ENCODE assay signal across 21 cellular contexts in the genomic region with DNA sequence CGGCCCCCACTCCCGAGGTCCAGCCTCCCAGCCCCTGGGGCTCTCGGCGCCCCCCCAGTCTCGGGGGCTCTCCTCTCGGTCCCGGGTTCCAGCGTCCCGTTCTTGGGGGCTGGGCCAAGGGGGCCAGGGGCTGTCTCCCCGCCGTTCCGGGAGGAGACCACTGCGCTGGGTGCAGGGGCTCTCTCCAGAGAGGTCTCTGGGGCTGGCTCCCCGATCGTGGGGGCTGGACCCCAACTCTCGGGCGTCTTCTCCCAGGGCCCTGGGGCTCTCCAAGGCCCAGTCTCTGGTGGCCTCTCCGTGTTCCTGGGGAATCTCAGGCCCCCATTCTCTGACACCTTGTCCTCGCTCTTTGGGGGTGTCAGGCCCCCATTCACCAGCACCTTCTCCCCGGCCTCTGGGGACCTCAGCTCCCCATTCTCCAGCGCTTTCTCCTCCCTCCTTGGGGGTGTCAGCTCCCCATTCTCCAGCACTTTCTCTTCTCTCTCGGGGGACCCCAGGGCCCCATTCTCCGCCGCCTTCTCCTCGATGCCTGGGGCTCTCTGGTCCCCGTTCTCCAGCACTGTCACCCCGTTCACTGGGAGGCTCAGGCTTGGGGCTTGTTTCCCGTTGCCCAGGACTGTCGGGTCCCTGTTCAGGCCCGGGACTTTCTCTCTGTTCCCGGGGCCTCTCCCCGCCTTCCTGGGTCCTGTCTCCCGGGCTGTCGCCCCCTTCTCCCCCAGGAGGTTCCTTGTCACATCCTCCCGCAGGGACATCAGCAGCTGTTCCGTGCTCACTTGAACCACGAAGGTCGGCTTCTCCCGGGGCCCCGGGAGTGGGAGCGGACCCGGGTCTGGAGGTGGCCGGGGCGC. TPM values are rescaled to one million over a fixed set of nuclear protein-coding genes. Genes with fewer than 3 reads are reported as not detected.
DNase-seq lines count a peak whose midpoint lies in the region; ATAC-seq, FAIRE-seq and TF ChIP-seq lines count a peak whose summit lies in the region.
"Had no signal": no experiment of that assay in that cellular context is flagged by ENCODE, and none has a peak within 500 bp of the region (broad histone marks: within the 10 kb centered on the region; RNA-seq: fewer than 3 reads in every experiment).

No MANE protein-coding gene starts in this region.

- H3K36me3 Mint-ChIP-seq in stimulated activated naive CD8-positive, alpha-beta T cell treated with anti-CD3 and anti-CD28 coated beads, Interleukin-15, Interleukin-2, amounts not matched to agents 100 ng/mL and 50 ng/mL, for 24 hours (ENCODE audit: low read depth) = no peaks in the 10 kb centered on the region

- H3K9me3 ChIP-seq in endothelial cell of umbilical vein (replicated peaks; ENCODE audit: control insufficient read depth, insufficient read depth, low read length) (no peaks in the 10 kb centered on the region), adrenal gland (replicated peaks in 1 of 3) (no peaks in the 10 kb centered on the region)
- H3K9me3 ChIP-seq: testis had no signal

- 54 to 76% (median 63%) methylated on average over 18 to 44 of the region's 44 CpGs for WGBS in adrenal gland, 4 donors

- no peak for DNase-seq in stimulated activated naive CD8-positive, alpha-beta T cell treated with anti-CD3 and anti-CD28 coated beads, Interleukin-15, Interleukin-2, amounts not matched to agents 100 U/mL and 50 U/mL, for 24 hours
- DNase-seq in endothelial cell of umbilical vein (ENCODE audit: low read depth, low spot score) = no peak
- DNase-seq in mucosa of gallbladder (ENCODE audit: low spot score) = no peak
- DNase-seq in adrenal gland = no peak
- DNase-seq: activated CD4-positive, alpha-beta T cell treated with anti-CD3 and anti-CD28 coated beads, Interleukin-2, amount 10 ng/mL, durations not matched to agents 7 days and 5 days; activated naive CD4-positive, alpha-beta T cell treated with Interleukin-2 at 50 U/mL for 16 hours; foreskin keratinocyte; left colon; NCI-H1694; NK-92 treated with Interleukin-12 subunit alpha and Interleukin-12 subunit beta, amount 100 ng/mL, for 24 hours; stimulated activated CD4-positive, alpha-beta T cell treated with anti-CD3 and anti-CD28 coated beads, Interleukin-2, amount 100 ng/mL, for 48 hours; testis had no signal

- H4K20me1 ChIP-seq in endothelial cell of umbilical vein (replicated peaks; ENCODE audit: control insufficient read depth, extremely low read depth, insufficient read depth, low read length) = no peaks in the 10 kb centered on the region

- dilution Hi-C loops in endothelial cell of umbilical vein (cut with MboI; ENCODE audit: extremely low pct_ligation_motif_present, low sequenced_read_pairs) = no loop called here

- no peak for ATAC-seq in stimulated activated naive CD8-positive, alpha-beta T cell treated with anti-CD3 and anti-CD28 coated beads, Interleukin-15, Interleukin-2, amounts not matched to agents 100 U/mL and 50 U/mL, for 24 hours
- ATAC-seq in GM18858 (IDR thresholded peaks at IDR 0.05; ENCODE audit: unreplicated experiment) = no peak
- ATAC-seq: foreskin keratinocyte, left colon had no signal

- H3K36me3 ChIP-seq in endothelial cell of umbilical vein (ENCODE audit: control insufficient read depth in 2 of 2, extremely low read depth in 1 of 2, insufficient read depth in 2 of 2, low read length in 2 of 2) = no peaks in the 10 kb centered on the region
- no peaks in the 10 kb centered on the region for H3K36me3 ChIP-seq in adrenal gland (replicated peaks in 1 of 2)

- no peak for TF ChIP-seq CTCF in endothelial cell of umbilical vein (IDR thresholded peaks at IDR 0.05; ENCODE audit: extremely low read depth in 1 of 2, insufficient read depth in 1 of 2, low read depth in 1 of 2, low read length in 2 of 2)
- TF ChIP-seq CTCF in adrenal gland (IDR thresholded peaks at IDR 0.05) = no peak

- BruUV-seq in endothelial cell of umbilical vein (replicated peaks; lab: Mats Ljungman, UMichigan) = no TSS peak

- peak overlapping the region; percentile 35 for H3K4me3 Mint-ChIP-seq in stimulated activated naive CD8-positive, alpha-beta T cell treated with anti-CD3 and anti-CD28 coated beads, Interleukin-15, Interleukin-2, amounts not matched to agents 100 ng/mL and 50 ng/mL, for 24 hours
- H3K4me3 Mint-ChIP-seq: activated CD4-positive, alpha-beta T cell treated with anti-CD3 and anti-CD28 coated beads, Interleukin-2, amount 10 ng/mL, durations not matched to agents 7 days and 5 days had no signal

- H3K4me1 ChIP-seq in endothelial cell of umbilical vein (ENCODE audit: control insufficient read depth, extremely low read depth, insufficient read depth, low read length) (peaks cover 11% of the 10 kb centered on the region), adrenal gland (replicated peaks in 1 of 2) (peaks cover 11 to 14% of the 10 kb centered on the region in 2 donors)
- H3K4me1 ChIP-seq: foreskin keratinocyte had no signal

- H3K9me1 ChIP-seq in endothelial cell of umbilical vein (replicated peaks; ENCODE audit: control insufficient read depth, extremely low read depth, insufficient read depth, low read length) = no peaks in the 10 kb centered on the region

- TF ChIP-seq POLR2A in endothelial cell of umbilical vein (IDR thresholded peaks at IDR 0.05; ENCODE audit: low read depth, low read length) (no peak), adrenal gland (IDR thresholded peaks at IDR 0.05) (no peak)

- peaks cover 16% of the 10 kb centered on the region for H3K4me1 Mint-ChIP-seq in stimulated activated naive CD8-positive, alpha-beta T cell treated with anti-CD3 and anti-CD28 coated beads, Interleukin-15, Interleukin-2, amounts not matched to agents 100 ng/mL and 50 ng/mL, for 24 hours (ENCODE audit: low read depth)

- intact Hi-C loops in endothelial cell of umbilical vein (cut with micrococcal nuclease) (no loop called here), adrenal gland (cut with DNase I) (no loop called here)

- H3K9ac ChIP-seq in endothelial cell of umbilical vein (replicated peaks; ENCODE audit: extremely low read depth, insufficient read depth, low read length) = no peak overlapping the region

- no peaks in the 10 kb centered on the region for H3K9me3 Mint-ChIP-seq in stimulated activated naive CD8-positive, alpha-beta T cell treated with anti-CD3 and anti-CD28 coated beads, Interleukin-15, Interleukin-2, amounts not matched to agents 100 ng/mL and 50 ng/mL, for 24 hours
- H3K9me3 Mint-ChIP-seq: activated CD4-positive, alpha-beta T cell treated with anti-CD3 and anti-CD28 coated beads, Interleukin-2, amount 10 ng/mL, durations not matched to agents 7 days and 5 days had no signal

- FAIRE-seq in endothelial cell of umbilical vein (lab: Jason Lieb, UNC) = no peak
- FAIRE-seq: astrocyte, colon, HTR-8/SVneo had no signal

- no peak overlapping the region for H3K4me2 ChIP-seq in endothelial cell of umbilical vein (ENCODE audit: insufficient read depth, low read length)

- peaks cover 18% of the 10 kb centered on the region for H3K27me3 Mint-ChIP-seq in stimulated activated naive CD8-positive, alpha-beta T cell treated with anti-CD3 and anti-CD28 coated beads, Interleukin-15, Interleukin-2, amounts not matched to agents 100 ng/mL and 50 ng/mL, for 24 hours

- H3K79me2 ChIP-seq in endothelial cell of umbilical vein (ENCODE audit: control insufficient read depth, insufficient read depth, low read length) = no peaks in the 10 kb centered on the region

- H3K27ac ChIP-seq in endothelial cell of umbilical vein (ENCODE audit: insufficient read depth, low read depth, low read length) (no peak overlapping the region), adrenal gland (no peak overlapping the region)
- H3K27ac ChIP-seq: foreskin keratinocyte, testis had no signal

- no peak overlapping the region for H3K4me3 ChIP-seq in endothelial cell of umbilical vein (replicated peaks in 1 of 3; ENCODE audit: insufficient read depth in 1 of 3, low read depth in 1 of 3, low read length in 3 of 3)
- no peak overlapping the region for H3K4me3 ChIP-seq in adrenal gland
- H3K4me3 ChIP-seq: testis had no signal

- peaks cover 2 to 7% of the 10 kb centered on the region in 2 experiments for H3K27me3 ChIP-seq in endothelial cell of umbilical vein (ENCODE audit: control insufficient read depth in 2 of 2, insufficient read depth in 2 of 2, low read length in 2 of 2)
- H3K27me3 ChIP-seq in adrenal gland = no peaks in the 10 kb centered on the region
- H3K27me3 ChIP-seq: testis had no signal

- H3K27ac Mint-ChIP-seq in stimulated activated naive CD8-positive, alpha-beta T cell treated with anti-CD3 and anti-CD28 coated beads, Interleukin-15, Interleukin-2, amounts not matched to agents 100 ng/mL and 50 ng/mL, for 24 hours = no peak overlapping the region
- H3K27ac Mint-ChIP-seq: activated CD4-positive, alpha-beta T cell treated with anti-CD3 and anti-CD28 coated beads, Interleukin-2, amount 10 ng/mL, durations not matched to agents 7 days and 5 days had no signal

- CTCF ChIA-PET in endothelial cell of umbilical vein (lab: Charles Lee) = interaction anchor here (3.2 kb wide), 1 partner anchor 8 kb away, joined by 14 read pairs; no protein-coding TSS in a partner anchor

- POLR2A ChIA-PET in endothelial cell of umbilical vein (lab: Charles Lee) = no interaction called here

- H2AFZ ChIP-seq in endothelial cell of umbilical vein (ENCODE audit: low read depth, low read length) = no peak overlapping the region

RNA-seq across cellular contexts. Expression of gene LMTK3, which starts 13.7 kb away (rescaled TPM):
- total RNA-seq in endothelial cell of umbilical vein (0.11 TPM in 1 of 2 replicates, not detected in the other), mucosa of gallbladder (21.0 TPM), adrenal gland (1 to 10 TPM in 7 of 8 donors, under 1 TPM in 1; 0.06 to 4.4 (median 2.6) TPM)
- polyA plus RNA-seq in endothelial cell of umbilical vein (0.05 and 0.14 TPM in 2 replicates), adrenal gland (10 to 100 TPM in 1 of 3 donors, 1 to 10 TPM in 1, under 1 TPM in 1; 0.57 to 15.1 (median 2.3) TPM)
- polyA plus RNA-seq in endothelial cell of umbilical vein (2011; cell fraction: cytosol; rRNA removed) = 0.01 TPM in 1 of 2 replicates, not detected in the other
- 0.04 TPM in 1 of 2 replicates, not detected in the other for polyA plus RNA-seq in endothelial cell of umbilical vein (2011; cell fraction: nucleus; rRNA removed)
- 0.16 and 0.35 TPM in 2 replicates for polyA plus RNA-seq in endothelial cell of umbilical vein (2012)
- not detected in 2 replicates for polyA minus RNA-seq in endothelial cell of umbilical vein
- polyA minus RNA-seq in endothelial cell of umbilical vein (2011; cell fraction: cytosol; rRNA and poly(A)+ RNA removed) = 0.51 TPM
- 0.24 TPM in 1 of 2 replicates, not detected in the other for polyA minus RNA-seq in endothelial cell of umbilical vein (2011; cell fraction: nucleus; rRNA and poly(A)+ RNA removed)
- total RNA-seq: RPMI7951, skeletal muscle tissue had no signal

RNA-seq across cellular contexts. Expression of gene CYTH2, which starts 28.8 kb away (rescaled TPM):
- total RNA-seq in endothelial cell of umbilical vein (119 and 125 TPM in 2 replicates), mucosa of gallbladder (141 TPM), adrenal gland (10 to 100 TPM; 28.5 to 93.5 (median 54.2) TPM)
- polyA plus RNA-seq in endothelial cell of umbilical vein (98.4 and 98.6 TPM in 2 replicates), adrenal gland (10 to 100 TPM; 26.3 to 91.7 (median 51.8) TPM)
- 91.8 and 108 TPM in 2 replicates for polyA plus RNA-seq in endothelial cell of umbilical vein (2011; cell fraction: cytosol; rRNA removed)
- 309 and 317 TPM in 2 replicates for polyA plus RNA-seq in endothelial cell of umbilical vein (2011; cell fraction: nucleus; rRNA removed)
- polyA plus RNA-seq in endothelial cell of umbilical vein (2012) = 61.0 and 67.4 TPM in 2 replicates
- 85.6 and 95.7 TPM in 2 replicates for polyA minus RNA-seq in endothelial cell of umbilical vein
- 14.1 TPM for polyA minus RNA-seq in endothelial cell of umbilical vein (2011; cell fraction: cytosol; rRNA and poly(A)+ RNA removed)
- 109 and 123 TPM in 2 replicates for polyA minus RNA-seq in endothelial cell of umbilical vein (2011; cell fraction: nucleus; rRNA and poly(A)+ RNA removed)

RNA-seq across cellular contexts. Expression of gene KCNJ14, which starts 42.6 kb away (rescaled TPM):
- total RNA-seq in endothelial cell of umbilical vein (0.92 and 1.4 TPM in 2 replicates), mucosa of gallbladder (1.0 TPM), adrenal gland (under 1 TPM; 0.09 to 0.83 (median 0.43) TPM)
- polyA plus RNA-seq in endothelial cell of umbilical vein (0.26 and 0.32 TPM in 2 replicates), adrenal gland (under 1 TPM; 0.16 to 0.56 (median 0.34) TPM)
- 0.20 and 0.22 TPM in 2 replicates for polyA plus RNA-seq in endothelial cell of umbilical vein (2011; cell fraction: cytosol; rRNA removed)
- polyA plus RNA-seq in endothelial cell of umbilical vein (2011; cell fraction: nucleus; rRNA removed) = 1.5 and 1.7 TPM in 2 replicates
- polyA plus RNA-seq in endothelial cell of umbilical vein (2012) = 0.27 and 0.33 TPM in 2 replicates
- 0.62 and 0.80 TPM in 2 replicates for polyA minus RNA-seq in endothelial cell of umbilical vein
- polyA minus RNA-seq in endothelial cell of umbilical vein (2011; cell fraction: cytosol; rRNA and poly(A)+ RNA removed) = 1.7 TPM
- polyA minus RNA-seq in endothelial cell of umbilical vein (2011; cell fraction: nucleus; rRNA and poly(A)+ RNA removed) = 1.3 and 1.7 TPM in 2 replicates

RNA-seq across cellular contexts. Expression of gene GRWD1, which starts 52.2 kb away (rescaled TPM):
- total RNA-seq in endothelial cell of umbilical vein (52.7 and 52.8 TPM in 2 replicates), mucosa of gallbladder (27.6 TPM), adrenal gland (10 to 100 TPM in 7 of 8 donors, 1 to 10 TPM in 1; 8.5 to 48.4 (median 28.2) TPM)
- polyA plus RNA-seq in endothelial cell of umbilical vein (26.3 and 26.8 TPM in 2 replicates), adrenal gland (10 to 100 TPM in 1 of 3 donors, 1 to 10 TPM in 2; 6.6 to 15.7 (median 7.5) TPM)
- 24.3 and 29.0 TPM in 2 replicates for polyA plus RNA-seq in endothelial cell of umbilical vein (2011; cell fraction: cytosol; rRNA removed)
- polyA plus RNA-seq in endothelial cell of umbilical vein (2011; cell fraction: nucleus; rRNA removed) = 18.1 and 25.8 TPM in 2 replicates
- polyA plus RNA-seq in endothelial cell of umbilical vein (2012) = 30.6 and 31.3 TPM in 2 replicates
- 12.5 and 21.5 TPM in 2 replicates for polyA minus RNA-seq in endothelial cell of umbilical vein
- 36.8 TPM for polyA minus RNA-seq in endothelial cell of umbilical vein (2011; cell fraction: cytosol; rRNA and poly(A)+ RNA removed)
- 9.3 and 11.5 TPM in 2 replicates for polyA minus RNA-seq in endothelial cell of umbilical vein (2011; cell fraction: nucleus; rRNA and poly(A)+ RNA removed)

RNA-seq across cellular contexts. Expression of gene SULT2B1, which starts 54.0 kb away (rescaled TPM):
- total RNA-seq in endothelial cell of umbilical vein = not detected in 2 replicates
- polyA plus RNA-seq in endothelial cell of umbilical vein = not detected in 2 replicates
- polyA plus RNA-seq in endothelial cell of umbilical vein (2011; cell fraction: cytosol; rRNA removed) = not detected in 2 replicates
- not detected in 2 replicates for polyA plus RNA-seq in endothelial cell of umbilical vein (2011; cell fraction: nucleus; rRNA removed)
- polyA plus RNA-seq in endothelial cell of umbilical vein (2012) = 0.19 and 0.20 TPM in 2 replicates
- not detected in 2 replicates for polyA minus RNA-seq in endothelial cell of umbilical vein
- not detected for polyA minus RNA-seq in endothelial cell of umbilical vein (2011; cell fraction: cytosol; rRNA and poly(A)+ RNA removed)
- not detected in 2 replicates for polyA minus RNA-seq in endothelial cell of umbilical vein (2011; cell fraction: nucleus; rRNA and poly(A)+ RNA removed)
- total RNA-seq in mucosa of gallbladder = 13.1 TPM
- total RNA-seq in adrenal gland = 1 to 10 TPM in 2 of 8 donors, under 1 TPM in 3, not detected in 3; 0.34 to 1.4 (median 0.52) TPM
- polyA plus RNA-seq in adrenal gland = under 1 TPM; 0.24 to 0.88 (median 0.72) TPM
- total RNA-seq: astrocyte, G401, myocyte, RPMI7951, skeletal muscle tissue had no signal
